Comparison of ENCODE assay signal across 9 cellular contexts in the genomic region with DNA sequence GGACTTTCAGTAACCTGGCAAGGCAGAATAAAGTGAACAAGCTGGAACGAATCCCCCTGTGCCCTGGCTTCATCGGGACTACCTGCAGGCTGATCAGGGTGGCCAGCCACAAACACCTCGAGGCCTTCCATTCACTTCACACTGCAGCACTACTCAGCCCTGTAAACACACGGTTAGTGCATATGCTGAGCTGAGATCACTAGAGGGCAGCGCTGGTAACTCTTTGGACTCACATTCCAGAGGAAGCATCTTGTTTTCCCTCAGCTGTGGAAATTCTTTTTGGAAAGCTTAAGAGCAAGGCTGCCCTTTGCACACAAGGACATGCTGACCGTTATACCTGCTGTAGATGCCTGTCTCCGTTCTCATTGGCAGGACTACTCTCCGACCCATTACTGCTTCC. TPM values are rescaled to one million over a fixed set of nuclear protein-coding genes. Genes with fewer than 3 reads are reported as not detected.
DNase-seq lines count a peak whose midpoint lies in the region; ATAC-seq and TF ChIP-seq lines count a peak whose summit lies in the region.
"Had no signal": no experiment of that assay in that cellular context is flagged by ENCODE, and none has a peak within 500 bp of the region (broad histone marks: within the 10 kb centered on the region; RNA-seq: fewer than 3 reads in every experiment).

No MANE protein-coding gene starts in this region.

- peaks cover 88% of the 10 kb centered on the region for H3K36me3 ChIP-seq in DND-41 (ENCODE audit: insufficient read depth, low read length)

- H3K36me3 Mint-ChIP-seq in stimulated activated effector memory CD8-positive, alpha-beta T cell treated with anti-CD3 and anti-CD28 coated beads, Interleukin-12 subunit alpha, Interleukin-12 subunit beta, amount 100 ng/mL, for 72 hours = peaks cover 98% of the 10 kb centered on the region

- H3K9me3 Mint-ChIP-seq in stimulated activated effector memory CD8-positive, alpha-beta T cell treated with anti-CD3 and anti-CD28 coated beads, Interleukin-12 subunit alpha, Interleukin-12 subunit beta, amount 100 ng/mL, for 72 hours = no peaks in the 10 kb centered on the region
- H3K9me3 Mint-ChIP-seq: T-helper 1 cell treated with Interleukin-12 subunit alpha and Interleukin-12 subunit beta and Interleukin-4 antibody, amounts not matched to agents 30 μg/mL and 1 μg/mL, for 36 hours had no signal

- H3K27ac Mint-ChIP-seq in stimulated activated effector memory CD8-positive, alpha-beta T cell treated with anti-CD3 and anti-CD28 coated beads, Interleukin-12 subunit alpha, Interleukin-12 subunit beta, amount 100 ng/mL, for 72 hours = peak overlapping the region; percentile 41
- H3K27ac Mint-ChIP-seq: T-helper 1 cell treated with Interleukin-12 subunit alpha and Interleukin-12 subunit beta and Interleukin-4 antibody, amounts not matched to agents 30 μg/mL and 1 μg/mL, for 36 hours had no signal

- no peaks in the 10 kb centered on the region for H3K4me1 ChIP-seq in DND-41 (ENCODE audit: insufficient read depth, low read length)

- H3K79me2 ChIP-seq in DND-41 (ENCODE audit: insufficient read depth, low read length) = no peaks in the 10 kb centered on the region

- DNase-seq in DND-41 = peak; percentile 27
- DNase-seq in HuH-7 (ENCODE audit: low spot score) = peak; percentile 76
- peak; percentile 49 to 60 for DNase-seq in SHP77 (lab: John Stamatoyannopoulos, UW)
- peak; percentile 49 for DNase-seq in fibroblast of the aortic adventitia (ENCODE audit: low read depth)
- DNase-seq in stimulated activated effector memory CD8-positive, alpha-beta T cell treated with anti-CD3 and anti-CD28 coated beads, Interleukin-12 subunit alpha, Interleukin-12 subunit beta, amount 100 ng/mL, for 72 hours (ENCODE audit: low spot score in 2 of 2) = peak in 1 of 2 donors; percentile 45
- DNase-seq in mesenteric fat pad (ENCODE audit: low spot score) = no peak
- no peak for DNase-seq in hippocampal formation (lab: John Stamatoyannopoulos, UW)
- DNase-seq in activated CD8-positive, alpha-beta memory T cell treated with anti-CD3 and anti-CD28 coated beads, Interleukin-2, amount 50 U/mL, for 4 hours = no peak

- no peaks in the 10 kb centered on the region for H4K20me1 ChIP-seq in DND-41 (ENCODE audit: insufficient read depth, low read length)

- no peak overlapping the region for H3K4me3 ChIP-seq in DND-41 (ENCODE audit: low read depth in 1 of 2, low read length in 2 of 2)
- H3K4me3 ChIP-seq in fibroblast of the aortic adventitia (ENCODE audit: low read depth, low read length) = no peak overlapping the region

- no peak overlapping the region for H2AFZ ChIP-seq in DND-41 (ENCODE audit: low read depth, low read length)

- TF ChIP-seq CTCF in DND-41 (IDR thresholded peaks at IDR 0.05; ENCODE audit: borderline replicate concordance, extremely low read depth, low read length, poor library complexity, severe bottlenecking) (peak; percentile 67), fibroblast of the aortic adventitia (IDR thresholded peaks at IDR 0.05; ENCODE audit: insufficient read depth, low read length) (peak; percentile 49)

- H3K9me3 ChIP-seq in DND-41 (ENCODE audit: insufficient read depth, low read length, severe bottlenecking) = no peaks in the 10 kb centered on the region

- no peak overlapping the region for H3K4me3 Mint-ChIP-seq in stimulated activated effector memory CD8-positive, alpha-beta T cell treated with anti-CD3 and anti-CD28 coated beads, Interleukin-12 subunit alpha, Interleukin-12 subunit beta, amount 100 ng/mL, for 72 hours
- H3K4me3 Mint-ChIP-seq: T-helper 1 cell treated with Interleukin-12 subunit alpha and Interleukin-12 subunit beta and Interleukin-4 antibody, amounts not matched to agents 30 μg/mL and 1 μg/mL, for 36 hours had no signal

- peak; percentile 78; the same call in 2 of the 3 replicates for ATAC-seq in DND-41 (ENCODE audit: insufficient read depth, low read depth)
- no peak for ATAC-seq in stimulated activated effector memory CD8-positive, alpha-beta T cell treated with anti-CD3 and anti-CD28 coated beads, Interleukin-12 subunit alpha, Interleukin-12 subunit beta, amount 100 ng/mL, for 72 hours

- H3K4me2 ChIP-seq in DND-41 (ENCODE audit: insufficient read depth, low read length) = no peak overlapping the region

- peaks cover 22% of the 10 kb centered on the region for H3K4me1 Mint-ChIP-seq in stimulated activated effector memory CD8-positive, alpha-beta T cell treated with anti-CD3 and anti-CD28 coated beads, Interleukin-12 subunit alpha, Interleukin-12 subunit beta, amount 100 ng/mL, for 72 hours

- H3K27me3 ChIP-seq in DND-41 (ENCODE audit: insufficient read depth, low read length, poor library complexity) = no peaks in the 10 kb centered on the region

- H3K9ac ChIP-seq in DND-41 (ENCODE audit: low read depth, low read length) = no peak overlapping the region

- no peak overlapping the region for H3K27ac ChIP-seq in DND-41 (ENCODE audit: low read length)

RNA-seq across cellular contexts. Expression of a gene that starts 32.1 kb away (rescaled TPM):
- 1.1 and 2.5 TPM in 2 replicates for total RNA-seq in fibroblast of the aortic adventitia (ENCODE audit: low replicate concordance)
- 0.26 TPM for total RNA-seq in mesenteric fat pad

Comparison
In these comparisons a context has a peak if more than half of its experiments do, and no peak if none do; other contexts are left out.
1. DNase-seq: peak in DND-41 (single experiment), HuH-7 (single experiment), SHP77 (2 of 2) and fibroblast of the aortic adventitia (single experiment); none in mesenteric fat pad (single experiment), hippocampal formation (0 of 2) and activated CD8-positive, alpha-beta memory T cell treated with anti-CD3 and anti-CD28 coated beads, Interleukin-2, amount 50 U/mL, for 4 hours (single experiment).